10 cellular contexts compared by ENCODE assay signal in genomic region chr6:32010856-32011530, GRCh38. TPM values are rescaled to one million over a fixed set of nuclear protein-coding genes. Genes with fewer than 3 reads are reported as not detected.
DNase-seq lines count a peak whose midpoint lies in the region; ATAC-seq and TF ChIP-seq lines count a peak whose summit lies in the region.
"Not testable (repeated sequence)": the region's sequence is repeated elsewhere in the genome, so short reads cannot be mapped to it uniquely, and the experiment has no call there.
"Had no signal": no experiment of that assay in that cellular context is flagged by ENCODE, and none has a peak within 500 bp of the region (broad histone marks: within the 10 kb centered on the region; RNA-seq: fewer than 3 reads in every experiment).

No MANE protein-coding gene starts in this region.

- not testable (repeated sequence) for H3F3A ChIP-seq in MM.1S (ENCODE audit: insufficient read depth, low read length)

- H3K4me3 Mint-ChIP-seq in CD14-positive monocyte, result not testable (repeated sequence)

- DNase-seq in CD14-positive monocyte (ENCODE audit: low spot score), result peak; percentile 22
- DNase-seq in MM.1S, result peak; percentile 4
- peak; percentile 5 for DNase-seq in activated CD8-positive, alpha-beta memory T cell treated with anti-CD3 and anti-CD28 coated beads, Interleukin-2, amount 50 U/mL, for 4 hours
- peak in 6 of 7 donors; percentile 50 to 77 (median 66) for DNase-seq in adrenal gland
- DNase-seq in right cardiac atrium, result peak in 2 of 3 donors; percentile 28 to 47
- DNase-seq in lower lobe of right lung, result peak; percentile 23
- peak; percentile 52 for DNase-seq in sciatic nerve (ENCODE audit: low spot score)
- DNase-seq in upper lobe of right lung, result peak; percentile 46

- not testable (repeated sequence) for H3K27me3 Mint-ChIP-seq in CD14-positive monocyte (ENCODE audit: low read depth in 3 of 3)

- H3K4me2 ChIP-seq in MM.1S (ENCODE audit: low read depth, low read length), result not testable (repeated sequence)

- H4K20me1 ChIP-seq in MM.1S (ENCODE audit: insufficient read depth, low read length), result not testable (repeated sequence)

- H2AFZ ChIP-seq in MM.1S (ENCODE audit: low read length), result not testable (repeated sequence)

- not testable (repeated sequence) for H3K4me1 Mint-ChIP-seq in CD14-positive monocyte

- H3K27me3 ChIP-seq in MM.1S (replicated peaks; ENCODE audit: insufficient read depth, low read length); adrenal gland; right cardiac atrium (ENCODE audit: control insufficient read depth, insufficient read depth); lower lobe of right lung (ENCODE audit: low read depth); upper lobe of right lung: not testable (repeated sequence)

- not testable (repeated sequence) for TF ChIP-seq POLR2A in adrenal gland (IDR thresholded peaks at IDR 0.05)

- H3K27ac Mint-ChIP-seq in CD14-positive monocyte, result not testable (repeated sequence)

- not testable (repeated sequence) for H3K4me1 ChIP-seq in MM.1S (ENCODE audit: low read length); adrenal gland (replicated peaks in 1 of 2); right cardiac atrium (ENCODE audit: control insufficient read depth, insufficient read depth, low read length); lower lobe of right lung; upper lobe of right lung

- H3K9ac ChIP-seq in MM.1S (ENCODE audit: low read length), result not testable (repeated sequence)

- not testable (repeated sequence) for H3K9me3 ChIP-seq in MM.1S (replicated peaks; ENCODE audit: insufficient read depth, low read length); adrenal gland (replicated peaks in 1 of 3); right cardiac atrium (ENCODE audit: control insufficient read depth, low read length); lower lobe of right lung; upper lobe of right lung

- intact Hi-C loops in CD14-positive monocyte (cut with micrococcal nuclease); adrenal gland (cut with DNase I); right cardiac atrium (cut with DNase I); lower lobe of right lung (cut with DNase I); sciatic nerve (cut with DNase I); upper lobe of right lung (cut with DNase I): not testable (repeated sequence)

- not testable (repeated sequence) for H3K9me2 ChIP-seq in MM.1S (replicated peaks; ENCODE audit: insufficient read depth, low read length)

- H3K79me2 ChIP-seq in MM.1S (ENCODE audit: low read length), result not testable (repeated sequence)

- H3K9me3 Mint-ChIP-seq in CD14-positive monocyte, result not testable (repeated sequence)

- not testable (repeated sequence) for H3K36me3 Mint-ChIP-seq in CD14-positive monocyte

- 37 to 56% (median 42%) methylated on average over 1 to 15 of the region's 27 CpGs for WGBS in adrenal gland, 4 donors
- 75% methylated on average over 15 of the region's 27 CpGs for WGBS in right cardiac atrium

- not testable (repeated sequence) for ATAC-seq in right cardiac atrium, lower lobe of right lung, sciatic nerve, upper lobe of right lung

- TF ChIP-seq CTCF in CD14-positive monocyte (IDR thresholded peaks at IDR 0.05); MM.1S (IDR thresholded peaks at IDR 0.05; ENCODE audit: low read length); adrenal gland (IDR thresholded peaks at IDR 0.05); lower lobe of right lung (IDR thresholded peaks at IDR 0.05); upper lobe of right lung (IDR thresholded peaks at IDR 0.05): not testable (repeated sequence)

- H3K36me3 ChIP-seq in MM.1S (replicated peaks; ENCODE audit: insufficient read depth, low read length); adrenal gland (replicated peaks in 1 of 2); lower lobe of right lung; upper lobe of right lung: not testable (repeated sequence)

- not testable (repeated sequence) for H3K4me3 ChIP-seq in MM.1S (ENCODE audit: low read length); right cardiac atrium (ENCODE audit: low read length); lower lobe of right lung; upper lobe of right lung
- H3K4me3 ChIP-seq in adrenal gland, result peak overlapping the region in 1 of 4 donors; percentile 34

- H3K27ac ChIP-seq in MM.1S (ENCODE audit: low read length); right cardiac atrium (ENCODE audit: low read length); lower lobe of right lung; upper lobe of right lung: not testable (repeated sequence)
- peak overlapping the region; percentile 32 to 84 (median 80) for H3K27ac ChIP-seq in adrenal gland

RNA-seq across cellular contexts. Expression of gene C4B, which starts 3.6 kb away (rescaled TPM):
- under 1 TPM in 1 of 2 donors, not detected in 1; 0.18 TPM for polyA plus RNA-seq in CD14-positive monocyte
- 1,000 to 10,000 TPM in 6 of 8 donors, 100 to 1,000 TPM in 2; 948 to 5,092 (median 1,465) TPM for total RNA-seq in adrenal gland
- polyA plus RNA-seq in adrenal gland, result 1,000 to 10,000 TPM in 1 of 3 donors, 100 to 1,000 TPM in 2; 236 to 1,852 (median 796) TPM
- 100 to 1,000 TPM in 3 of 4 donors, 10 to 100 TPM in 1; 86.0 to 163 (median 139) TPM for total RNA-seq in right cardiac atrium
- polyA plus RNA-seq in right cardiac atrium, result 41.2 TPM
- total RNA-seq in lower lobe of right lung, result 162 TPM
- total RNA-seq in sciatic nerve, result 392 TPM
- 166 TPM for total RNA-seq in upper lobe of right lung

RNA-seq across cellular contexts. Expression of gene CYP21A2, which starts 27.2 kb away (rescaled TPM):
- polyA plus RNA-seq in CD14-positive monocyte, result not detected
- total RNA-seq in adrenal gland, result 1,000 to 10,000 TPM in 7 of 8 donors, 100 to 1,000 TPM in 1; 780 to 6,352 (median 2,523) TPM
- 1,000 to 10,000 TPM in 2 of 3 donors, 100 to 1,000 TPM in 1; 528 to 4,039 (median 2,532) TPM for polyA plus RNA-seq in adrenal gland
- 1 to 10 TPM in 1 of 4 donors, under 1 TPM in 2, not detected in 1; 0.47 to 3.2 (median 0.51) TPM for total RNA-seq in right cardiac atrium
- 0.48 TPM for polyA plus RNA-seq in right cardiac atrium
- 1.1 TPM for total RNA-seq in lower lobe of right lung
- total RNA-seq in sciatic nerve, result 6.1 TPM
- total RNA-seq in upper lobe of right lung, result 0.61 TPM
- total RNA-seq: Daoy had no signal
- polyA plus RNA-seq: CD8-positive, alpha-beta memory T cell had no signal

RNA-seq across cellular contexts. Expression of gene C4A, which starts 29.1 kb away (rescaled TPM):
- polyA plus RNA-seq in CD14-positive monocyte (not detected), adrenal gland (1,000 to 10,000 TPM in 1 of 3 donors, 100 to 1,000 TPM in 2; 212 to 1,408 (median 665) TPM), right cardiac atrium (40.7 TPM)
- total RNA-seq in adrenal gland (1,000 to 10,000 TPM in 5 of 8 donors, 100 to 1,000 TPM in 3; 547 to 2,285 (median 1,263) TPM), right cardiac atrium (100 to 1,000 TPM in 3 of 4 donors, 10 to 100 TPM in 1; 91.0 to 154 (median 139) TPM), lower lobe of right lung (175 TPM), sciatic nerve (453 TPM), upper lobe of right lung (200 TPM)

RNA-seq across cellular contexts. Expression of gene DXO, which starts 39.1 kb away (rescaled TPM):
- polyA plus RNA-seq in CD14-positive monocyte (10 to 100 TPM in 1 of 2 donors, 1 to 10 TPM in 1; 5.5 to 10.4 TPM), adrenal gland (100 to 1,000 TPM in 1 of 3 donors, 10 to 100 TPM in 2; 38.7 to 102 (median 83.7) TPM), right cardiac atrium (16.9 TPM)
- total RNA-seq in adrenal gland (10 to 100 TPM; 19.9 to 57.1 (median 45.0) TPM), right cardiac atrium (10 to 100 TPM; 12.0 to 17.2 (median 16.1) TPM), lower lobe of right lung (16.5 TPM), sciatic nerve (23.0 TPM), upper lobe of right lung (20.5 TPM)

RNA-seq across cellular contexts. Expression of gene SKIC2, which starts 52.0 kb away (rescaled TPM):
- polyA plus RNA-seq in CD14-positive monocyte (10 to 100 TPM; 13.2 TPM), adrenal gland (100 to 1,000 TPM in 2 of 3 donors, 10 to 100 TPM in 1; 38.8 to 330 (median 243) TPM), right cardiac atrium (28.9 TPM)
- total RNA-seq in adrenal gland (100 to 1,000 TPM in 4 of 8 donors, 10 to 100 TPM in 4; 43.2 to 231 (median 90.7) TPM), right cardiac atrium (10 to 100 TPM; 36.5 to 43.1 (median 37.0) TPM), lower lobe of right lung (64.2 TPM), sciatic nerve (60.0 TPM), upper lobe of right lung (58.8 TPM)

Comparison
In these comparisons a context has a peak if more than half of its experiments do, and no peak if none do; other contexts are left out.
1. DNase-seq: peak in every context shown above with its lines; median percentile 66 in adrenal gland; 52 in sciatic nerve; 46 in upper lobe of right lung; 38 in right cardiac atrium; 23 in lower lobe of right lung; 22 in CD14-positive monocyte; 5 in activated CD8-positive, alpha-beta memory T cell treated with anti-CD3 and anti-CD28 coated beads, Interleukin-2, amount 50 U/mL, for 4 hours; 4 in MM.1S.
2. RNA of gene CYP21A2, which starts 27.2 kb away (total RNA-seq): 780 to 6,352 TPM in adrenal gland; 6.1 TPM in sciatic nerve (single experiment), 1.1 TPM in lower lobe of right lung (single experiment), 0.61 TPM in upper lobe of right lung (single experiment) and 0.47 to 3.2 TPM in right cardiac atrium; every median in the first group is over 100 times any median in the second.